ENCODE assay signal across 2 cellular contexts in the genomic region with DNA sequence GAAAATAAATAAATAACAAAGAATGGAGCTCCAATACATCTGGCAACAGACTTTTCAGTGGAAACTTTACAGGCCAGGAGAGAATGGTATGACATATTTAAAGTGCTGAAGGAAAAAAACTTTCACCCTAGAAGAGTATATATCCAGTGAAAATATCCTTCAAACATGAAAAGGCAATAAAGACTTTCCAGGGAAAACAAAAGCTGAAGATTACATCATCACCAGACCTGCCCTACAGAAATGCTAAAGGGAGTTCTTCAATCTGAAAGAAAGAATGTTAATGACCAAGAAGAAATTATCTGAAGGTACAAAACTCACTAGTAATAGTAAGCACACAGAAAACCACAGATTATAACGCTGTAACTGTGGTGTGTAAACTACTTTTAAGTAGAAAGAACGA.
TF ChIP-seq lines count a peak whose summit lies in the region.

No MANE protein-coding gene starts in this region.

TF ChIP-seq in HEK293, 187 proteins besides CTCF, POLR2A, EP300 and RAD21:
- TF ChIP-seq ZNF184 (tag by site-specific recombination; IDR thresholded peaks at IDR 0.05) (no peak), WT1 (tag by site-specific recombination; IDR thresholded peaks at IDR 0.05) (0 out of 2 replicates have a peak, but pooled peaks have one; percentile 23), ZNF23 (tag by site-specific recombination; IDR thresholded peaks at IDR 0.05; ENCODE audit: borderline replicate concordance) (no peak), PRDM6 (tag by site-specific recombination; IDR thresholded peaks at IDR 0.05) (peak; percentile 65), PRDM1 (tag by site-specific recombination; IDR thresholded peaks at IDR 0.05) (peak; percentile 70), ZNF555 (tag by site-specific recombination; conservative IDR thresholded peaks at IDR 0.05) (no peak)
- TF ChIP-seq, protein P1, sequence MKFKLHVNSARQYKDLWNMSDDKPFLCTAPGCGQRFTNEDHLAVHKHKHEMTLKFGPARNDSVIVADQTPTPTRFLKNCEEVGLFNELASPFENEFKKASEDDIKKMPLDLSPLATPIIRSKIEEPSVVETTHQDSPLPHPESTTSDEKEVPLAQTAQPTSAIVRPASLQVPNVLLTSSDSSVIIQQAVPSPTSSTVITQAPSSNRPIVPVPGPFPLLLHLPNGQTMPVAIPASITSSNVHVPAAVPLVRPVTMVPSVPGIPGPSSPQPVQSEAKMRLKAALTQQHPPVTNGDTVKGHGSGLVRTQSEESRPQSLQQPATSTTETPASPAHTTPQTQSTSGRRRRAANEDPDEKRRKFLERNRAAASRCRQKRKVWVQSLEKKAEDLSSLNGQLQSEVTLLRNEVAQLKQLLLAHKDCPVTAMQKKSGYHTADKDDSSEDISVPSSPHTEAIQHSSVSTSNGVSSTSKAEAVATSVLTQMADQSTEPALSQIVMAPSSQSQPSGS (tag by site-specific recombination; IDR thresholded peaks at IDR 0.05; ENCODE audit: low read depth), result 0 out of 2 replicates have a peak, but pooled peaks have one; percentile 29
- TF ChIP-seq, protein P2, sequence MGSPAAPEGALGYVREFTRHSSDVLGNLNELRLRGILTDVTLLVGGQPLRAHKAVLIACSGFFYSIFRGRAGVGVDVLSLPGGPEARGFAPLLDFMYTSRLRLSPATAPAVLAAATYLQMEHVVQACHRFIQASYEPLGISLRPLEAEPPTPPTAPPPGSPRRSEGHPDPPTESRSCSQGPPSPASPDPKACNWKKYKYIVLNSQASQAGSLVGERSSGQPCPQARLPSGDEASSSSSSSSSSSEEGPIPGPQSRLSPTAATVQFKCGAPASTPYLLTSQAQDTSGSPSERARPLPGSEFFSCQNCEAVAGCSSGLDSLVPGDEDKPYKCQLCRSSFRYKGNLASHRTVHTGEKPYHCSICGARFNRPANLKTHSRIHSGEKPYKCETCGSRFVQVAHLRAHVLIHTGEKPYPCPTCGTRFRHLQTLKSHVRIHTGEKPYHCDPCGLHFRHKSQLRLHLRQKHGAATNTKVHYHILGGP (tag by site-specific recombination; IDR thresholded peaks at IDR 0.05), result peak; percentile 80

TF ChIP-seq in H1, 55 proteins besides CTCF, POLR2A, EP300 and RAD21:
- TF ChIP-seq CEBPB (IDR thresholded peaks at IDR 0.05; ENCODE audit: low read depth, low read length) (peak; percentile 44; the same call in 1 of the 2 replicates), GABPA (IDR thresholded peaks at IDR 0.05; ENCODE audit: borderline replicate concordance, insufficient read depth, low read length) (no peak)
